Comparison of ENCODE assay signal across 8 cellular contexts in the genomic region with DNA sequence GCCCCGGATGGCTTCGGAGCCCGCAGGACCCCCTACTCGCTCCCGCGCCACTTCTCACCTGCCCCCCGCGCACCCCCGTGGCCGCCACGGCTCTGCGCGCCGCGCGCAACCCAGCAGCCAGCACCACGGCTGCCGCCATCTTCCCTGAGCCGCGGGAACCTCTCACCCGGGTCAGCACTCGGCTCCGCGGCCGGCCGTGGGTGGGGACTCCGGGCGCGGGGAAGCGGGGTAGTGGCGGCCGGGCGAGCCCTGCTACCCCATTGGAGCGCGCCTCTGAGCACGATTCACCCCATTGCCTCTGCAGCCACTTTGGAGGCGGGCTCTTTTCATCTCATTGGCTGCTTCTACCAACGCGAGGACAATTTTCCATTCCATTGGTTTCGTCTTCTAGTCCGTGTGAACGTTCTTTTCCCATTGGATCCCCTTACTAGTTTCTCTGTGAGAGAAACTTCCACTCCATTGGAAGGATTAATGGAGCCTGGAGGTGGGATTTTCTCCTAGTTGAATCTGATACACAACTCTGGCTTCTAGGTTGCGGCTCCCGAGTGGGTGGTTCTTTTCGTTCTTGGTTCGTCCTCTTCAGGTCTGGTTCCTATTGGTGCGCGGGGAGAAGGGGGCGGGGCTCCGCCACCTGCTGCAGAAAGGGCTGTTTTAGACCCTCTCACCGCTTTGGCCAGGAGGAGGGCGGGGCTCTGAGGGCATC. TPM values are rescaled to one million over a fixed set of nuclear protein-coding genes. Genes with fewer than 3 reads are reported as not detected.
A peak's percentile ranks its signal among the peaks of the same experiment; 100 is the strongest.
DNase-seq lines count a peak whose midpoint lies in the region; ATAC-seq and TF ChIP-seq lines count a peak whose summit lies in the region.

A gene (minus strand): TSS at position 202 of the 703 bp plus-strand sequence. CDS start 63 bp downstream, at position 139.

- H3K4me1 Mint-ChIP-seq in activated T-cell treated with anti-CD3 and anti-CD28 coated beads, Interleukin-2, amount 50 U/mL, for 4 hours (ENCODE audit: low read depth): peaks cover 32% of the 10 kb centered on the region

- POLR2A ChIA-PET in Panc1 (lab: Charles Lee): interaction anchor here (1.0 kb wide), 1 partner anchor 81 kb away, joined by 3 read pairs; no protein-coding TSS in a partner anchor

- H3K9me3 ChIP-seq in Panc1 (ENCODE audit: control insufficient read depth, insufficient read depth, low read depth, low read length) (no peaks in the 10 kb centered on the region), mucosa of stomach (ENCODE audit: control insufficient read depth, low read length) (no peaks in the 10 kb centered on the region)

- peak within 1 kb of the TSS; percentile 94 for H3K9ac ChIP-seq in mucosa of stomach (ENCODE audit: low read length)

- ATAC-seq in GM21723 (IDR thresholded peaks at IDR 0.05; ENCODE audit: unreplicated experiment) (peak; percentile 79), Panc1 (peak; percentile 94)
- ATAC-seq in activated T-cell treated with anti-CD3 and anti-CD28 coated beads, Interleukin-2, amount 50 U/mL, for 4 hours: peak; percentile 87 to 90

- H3K36me3 ChIP-seq in Panc1 (ENCODE audit: control insufficient read depth, insufficient read depth, low read length) (no peaks in the 10 kb centered on the region), mucosa of stomach (ENCODE audit: control insufficient read depth, insufficient read depth, low read length) (no peaks in the 10 kb centered on the region)

- no peak for TF ChIP-seq CTCF in Panc1 (IDR thresholded peaks at IDR 0.05)

- peak within 1 kb of the TSS; percentile 85 for H3K27ac ChIP-seq in Panc1 (ENCODE audit: low read length)

- H3K27me3 ChIP-seq in Panc1 (ENCODE audit: control insufficient read depth, insufficient read depth, low read length) (peaks cover 3% of the 10 kb centered on the region; the same call in 1 of the 2 replicates), mucosa of stomach (ENCODE audit: control insufficient read depth, insufficient read depth, low read length) (no peaks in the 10 kb centered on the region)

- peaks cover 29% of the 10 kb centered on the region for H3K4me1 ChIP-seq in Panc1 (ENCODE audit: control insufficient read depth, insufficient read depth, low read length)
- H3K4me1 ChIP-seq in mucosa of stomach (ENCODE audit: control insufficient read depth, insufficient read depth, low read length): peaks cover 26% of the 10 kb centered on the region

- peak; percentile 88 for TF ChIP-seq POLR2A in erythroblast (IDR thresholded peaks at IDR 0.05; ENCODE audit: low read length)

- intact Hi-C loops in Panc1 (cut with micrococcal nuclease; ENCODE audit: unreplicated experiment): loop anchor here (10.0 kb wide), 1 partner anchor 160 kb away; a partner anchor contains a TSS

- DNase-seq in DMS53 (lab: John Stamatoyannopoulos, UW) (peak; percentile 98), KG1 (lab: John Stamatoyannopoulos, UW) (peak; percentile 100), Panc1 (ENCODE audit: low read depth, low spot score) (peak; percentile 91), erythroblast (lab: John Stamatoyannopoulos, UW) (peak; percentile 97 to 98)
- DNase-seq in activated T-cell treated with anti-CD3 and anti-CD28 coated beads, Interleukin-2, amount 50 U/mL, for 4 hours: peak; percentile 95
- peak; percentile 94 for DNase-seq in stimulated activated CD8-positive, alpha-beta memory T cell treated with anti-CD3 and anti-CD28 coated beads, Interleukin-7, amount 100 ng/mL, for 1 hour (ENCODE audit: low read depth in 2 of 2)

- no peaks in the 10 kb centered on the region for H3K36me3 Mint-ChIP-seq in activated T-cell treated with anti-CD3 and anti-CD28 coated beads, Interleukin-2, amount 50 U/mL, for 4 hours (ENCODE audit: insufficient read depth)

- H3K9me3 Mint-ChIP-seq in activated T-cell treated with anti-CD3 and anti-CD28 coated beads, Interleukin-2, amount 50 U/mL, for 4 hours: no peaks in the 10 kb centered on the region

- no TSS peak for BruUV-seq in Panc1 (replicated peaks; lab: Mats Ljungman, UMichigan)

- peak within 1 kb of the TSS; percentile 88 to 90 for H3K4me3 ChIP-seq in Panc1 (ENCODE audit: low read depth in 2 of 2, low read length in 2 of 2)
- peak within 1 kb of the TSS; percentile 78 for H3K4me3 ChIP-seq in mucosa of stomach (ENCODE audit: low read length)

- H3K27me3 Mint-ChIP-seq in activated T-cell treated with anti-CD3 and anti-CD28 coated beads, Interleukin-2, amount 50 U/mL, for 4 hours (ENCODE audit: low read depth): peaks cover 2% of the 10 kb centered on the region

- in situ Hi-C loops in Panc1 (cut with HindIII; ENCODE audit: low pct_unique_long_range_greater_than_20kb, low sequenced_read_pairs): no loop called here

- peak within 1 kb of the TSS; percentile 93 for H3K4me3 Mint-ChIP-seq in activated T-cell treated with anti-CD3 and anti-CD28 coated beads, Interleukin-2, amount 50 U/mL, for 4 hours

- CTCF ChIA-PET in Panc1 (lab: Charles Lee): interaction anchor here (0.5 to 0.6 kb wide), 2 partner anchors 14 to 141 kb away, joined by 4 to 7 read pairs; a partner anchor contains a TSS

RNA-seq across cellular contexts. Expression of the gene that starts here (rescaled TPM):
- total RNA-seq in Panc1 (2021; ENCODE audit: unreplicated experiment): 75.6 TPM
- polyA plus RNA-seq in Panc1 (2012; ENCODE audit: insufficient read length): 103 TPM
- 10 to 100 TPM; 28.7 to 31.9 (median 30.0) TPM for total RNA-seq in activated T-cell treated with anti-CD3 and anti-CD28 coated beads, Interleukin-2, amount 50 U/mL, for 4 hours

Comparison
In these comparisons a context has a peak if more than half of its experiments do, and no peak if none do; other contexts are left out.
1. Peak in every context shown above with its lines: DNase-seq, ATAC-seq, H3K4me3 ChIP-seq and H3K27ac ChIP-seq.